In the genomic region with DNA sequence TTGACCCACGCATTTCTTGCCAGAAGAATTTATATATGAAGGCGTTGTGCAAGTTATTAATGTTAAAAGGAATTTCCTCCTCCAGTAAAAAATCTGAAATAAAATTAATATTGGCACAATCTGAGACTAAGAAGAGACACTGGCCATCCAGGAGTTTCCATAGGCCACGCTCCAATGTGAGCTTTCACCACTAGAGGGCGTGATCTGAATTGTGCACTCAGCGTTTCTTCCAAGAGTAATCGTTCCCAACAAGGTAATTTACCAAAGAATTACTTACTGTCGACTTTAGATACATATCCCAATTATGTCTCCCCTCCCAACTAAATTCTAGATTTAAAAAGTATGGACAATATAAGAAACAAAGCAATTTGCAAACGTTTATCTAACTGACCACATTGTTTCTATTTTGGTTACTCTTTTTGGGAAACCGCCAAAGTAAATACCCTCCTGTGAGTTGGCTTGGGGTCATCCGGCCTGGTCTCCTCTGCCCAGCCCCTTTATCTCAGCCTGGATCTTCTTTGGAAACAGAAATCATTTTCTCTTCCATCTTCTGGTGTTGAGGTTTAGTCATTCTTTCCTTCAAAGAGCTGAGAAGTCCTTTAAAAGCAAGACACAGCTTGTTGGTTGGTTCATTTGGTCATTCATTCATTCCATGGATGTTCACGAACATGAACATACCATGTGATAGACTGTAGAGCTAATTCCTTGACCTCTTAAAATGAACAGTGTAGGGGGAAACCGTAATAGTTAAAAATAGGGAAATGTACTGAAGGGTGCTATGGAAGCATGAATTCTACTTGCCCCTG, we compare ENCODE assay signal across 9 cellular contexts.
DNase-seq lines count a peak whose midpoint lies in the region; ATAC-seq and TF ChIP-seq lines count a peak whose summit lies in the region.
"Had no signal": no experiment of that assay in that cellular context is flagged by ENCODE, and none has a peak within 500 bp of the region (broad histone marks: within the 10 kb centered on the region; RNA-seq: fewer than 3 reads in every experiment).

No MANE protein-coding gene starts in this region.

- no peaks in the 10 kb centered on the region for H3K4me1 Mint-ChIP-seq in activated naive CD8-positive, alpha-beta T cell treated with anti-CD3 and anti-CD28 coated beads, Interleukin-2, amount 50 U/mL, for 24 hours
- H3K4me1 Mint-ChIP-seq: stimulated activated effector memory CD8-positive, alpha-beta T cell treated with anti-CD3 and anti-CD28 coated beads, Interleukin-12 subunit alpha, Interleukin-12 subunit beta, amount 100 ng/mL, for 72 hours had no signal

- DNase-seq in COLO829 (ENCODE audit: low spot score) (peak; percentile 19), RWPE1 (ENCODE audit: low spot score) (peak; percentile 47), hepatic stellate cell (ENCODE audit: low spot score) (peak; percentile 38), GOT3 (lab: John Stamatoyannopoulos, UW) (no peak)
- peak; percentile 56 for DNase-seq in activated naive CD8-positive, alpha-beta T cell treated with anti-CD3 and anti-CD28 coated beads, Interleukin-2, amount 50 U/mL, for 24 hours
- peak; percentile 7 to 55 (median 35) for DNase-seq in stimulated activated CD4-positive, alpha-beta T cell treated with anti-CD3 and anti-CD28 coated beads, Interleukin-12 subunit alpha, Interleukin-12 subunit beta, amount 100 ng/mL, for 48 hours (ENCODE audit: low read depth in 2 of 3, low spot score in 1 of 3)

- no peak overlapping the region for H3K27ac Mint-ChIP-seq in activated naive CD8-positive, alpha-beta T cell treated with anti-CD3 and anti-CD28 coated beads, Interleukin-2, amount 50 U/mL, for 24 hours
- H3K27ac Mint-ChIP-seq: stimulated activated effector memory CD8-positive, alpha-beta T cell treated with anti-CD3 and anti-CD28 coated beads, Interleukin-12 subunit alpha, Interleukin-12 subunit beta, amount 100 ng/mL, for 72 hours had no signal

- POLR2A ChIA-PET in HEK293 (lab: Yijun Ruan, JAX) (no interaction called here), RWPE1 (lab: Yijun Ruan, JAX; ENCODE audit: low non-redundant PET) (no interaction called here)

- CTCF ChIA-PET in HEK293 (lab: Yijun Ruan, JAX) = interaction anchor here (0.6 to 3.8 kb wide), 25 partner anchors 8 to 510 kb away, joined by 3 to 22 read pairs (median 4); no protein-coding TSS in a partner anchor
- CTCF ChIA-PET in RWPE1 (lab: Yijun Ruan, JAX) = interaction anchor here (0.5 to 1.4 kb wide), 20 partner anchors 11 to 802 kb away, joined by 3 to 7 read pairs (median 3); partner anchors contain the start of gene POLR2M

- no peaks in the 10 kb centered on the region for H3K9me3 Mint-ChIP-seq in activated naive CD8-positive, alpha-beta T cell treated with anti-CD3 and anti-CD28 coated beads, Interleukin-2, amount 50 U/mL, for 24 hours
- H3K9me3 Mint-ChIP-seq: stimulated activated effector memory CD8-positive, alpha-beta T cell treated with anti-CD3 and anti-CD28 coated beads, Interleukin-12 subunit alpha, Interleukin-12 subunit beta, amount 100 ng/mL, for 72 hours had no signal

- H3K4me3 ChIP-seq in HEK293 (ENCODE audit: low read depth, low read length) = no peak overlapping the region

- H3K4me3 Mint-ChIP-seq in activated naive CD8-positive, alpha-beta T cell treated with anti-CD3 and anti-CD28 coated beads, Interleukin-2, amount 50 U/mL, for 24 hours = no peak overlapping the region
- H3K4me3 Mint-ChIP-seq: stimulated activated effector memory CD8-positive, alpha-beta T cell treated with anti-CD3 and anti-CD28 coated beads, Interleukin-12 subunit alpha, Interleukin-12 subunit beta, amount 100 ng/mL, for 72 hours had no signal

- H3K9me3 ChIP-seq in HEK293 (ENCODE audit: control insufficient read depth, insufficient read depth, low read depth, low read length) = no peaks in the 10 kb centered on the region

- H3K27ac ChIP-seq in HEK293 (ENCODE audit: extremely low read depth, low read depth, low read length) = no peak overlapping the region
- H3K27ac ChIP-seq in RWPE1 = no peak overlapping the region

- H3K36me3 ChIP-seq in HEK293 (ENCODE audit: control insufficient read depth in 2 of 2, insufficient read depth in 1 of 2, low read length in 2 of 2) = no peaks in the 10 kb centered on the region

- no peaks in the 10 kb centered on the region for H3K4me1 ChIP-seq in HEK293 (ENCODE audit: control insufficient read depth, insufficient read depth, low read length)

- H3K36me3 Mint-ChIP-seq in activated naive CD8-positive, alpha-beta T cell treated with anti-CD3 and anti-CD28 coated beads, Interleukin-2, amount 50 U/mL, for 24 hours (ENCODE audit: low read depth) = peaks cover 3% of the 10 kb centered on the region
- H3K36me3 Mint-ChIP-seq: stimulated activated effector memory CD8-positive, alpha-beta T cell treated with anti-CD3 and anti-CD28 coated beads, Interleukin-12 subunit alpha, Interleukin-12 subunit beta, amount 100 ng/mL, for 72 hours had no signal

- H3K27me3 Mint-ChIP-seq in activated naive CD8-positive, alpha-beta T cell treated with anti-CD3 and anti-CD28 coated beads, Interleukin-2, amount 50 U/mL, for 24 hours = no peaks in the 10 kb centered on the region

- peak; percentile 19; the same call in 1 of the 2 replicates for TF ChIP-seq CTCF in HEK293 (tag by site-specific recombination; IDR thresholded peaks at IDR 0.05)
- TF ChIP-seq CTCF in RWPE1 (conservative IDR thresholded peaks at IDR 0.05; ENCODE audit: low read depth) = peak; percentile 91

- ATAC-seq in activated naive CD8-positive, alpha-beta T cell treated with anti-CD3 and anti-CD28 coated beads, Interleukin-2, amount 50 U/mL, for 24 hours = no peak
- no peak for ATAC-seq in HG03108 (IDR thresholded peaks at IDR 0.05; ENCODE audit: unreplicated experiment)
- ATAC-seq: stimulated activated effector memory CD8-positive, alpha-beta T cell treated with anti-CD3 and anti-CD28 coated beads, Interleukin-12 subunit alpha, Interleukin-12 subunit beta, amount 100 ng/mL, for 72 hours had no signal

TF ChIP-seq in HEK293, 187 proteins besides CTCF, POLR2A, EP300 and RAD21:
- TF ChIP-seq ZNF654 (tag by site-specific recombination; IDR thresholded peaks at IDR 0.05; ENCODE audit: low read depth) (peak; percentile 31), ZNF2 (tag by site-specific recombination; IDR thresholded peaks at IDR 0.05) (0 out of 2 replicates have a peak, but pooled peaks have one; percentile 43), FEZF1 (tag by site-specific recombination; IDR thresholded peaks at IDR 0.05) (no peak), ZNF37A (tag by site-specific recombination; IDR thresholded peaks at IDR 0.05) (no peak)
